Comparison of ENCODE assay signal across 15 cellular contexts in genomic region chr11:134802116-134802515, GRCh38.
DNase-seq lines count a peak whose midpoint lies in the region; TF ChIP-seq lines count a peak whose summit lies in the region.
"Had no signal": no experiment of that assay in that cellular context is flagged by ENCODE, and none has a peak within 500 bp of the region (broad histone marks: within the 10 kb centered on the region; RNA-seq: fewer than 3 reads in every experiment).

No MANE protein-coding gene starts in this region.

- no peak overlapping the region for H2AK5ac ChIP-seq in mesendoderm (ENCODE audit: low read length)

- H4K8ac ChIP-seq in mesendoderm (ENCODE audit: low read depth, low read length), result no peak overlapping the region

- no peak overlapping the region for H3K4me2 ChIP-seq in mesendoderm (ENCODE audit: low read length)

- no peak overlapping the region for H3K27ac ChIP-seq in mesendoderm (ENCODE audit: low read depth, low read length)
- H3K27ac ChIP-seq: esophagus squamous epithelium, parathyroid adenoma had no signal

- H2BK5ac ChIP-seq in mesendoderm (ENCODE audit: low read length), result no peak overlapping the region

- no peaks in the 10 kb centered on the region for H3K9me3 Mint-ChIP-seq in activated naive CD8-positive, alpha-beta T cell treated with anti-CD3 and anti-CD28 coated beads for 36 hours
- H3K9me3 Mint-ChIP-seq: activated B cell treated with CpG ODN at 0.5 μM for 24 hours; activated T-helper 17 cell treated with anti-CD3 and anti-CD28 coated beads, Interleukin-2, amount 50 U/mL, for 72 hours had no signal

- TF ChIP-seq CTCF in lower leg skin (IDR thresholded peaks at IDR 0.05), result no peak

- H3K27me3 Mint-ChIP-seq in activated naive CD8-positive, alpha-beta T cell treated with anti-CD3 and anti-CD28 coated beads for 36 hours, result peaks cover 40% of the 10 kb centered on the region

- TF ChIP-seq POLR2A in lower leg skin (IDR thresholded peaks at IDR 0.05), result no peak

- no peak overlapping the region for H3K27ac Mint-ChIP-seq in activated naive CD8-positive, alpha-beta T cell treated with anti-CD3 and anti-CD28 coated beads for 36 hours
- H3K27ac Mint-ChIP-seq: activated B cell treated with CpG ODN at 0.5 μM for 24 hours; activated T-helper 17 cell treated with anti-CD3 and anti-CD28 coated beads, Interleukin-2, amount 50 U/mL, for 72 hours had no signal

- no peak overlapping the region for H3K18ac ChIP-seq in mesendoderm (ENCODE audit: low read length)

- H3K4ac ChIP-seq in mesendoderm (ENCODE audit: low read depth, low read length), result no peak overlapping the region

- no peaks in the 10 kb centered on the region for H3K79me1 ChIP-seq in mesendoderm (ENCODE audit: low read length)

- no peaks in the 10 kb centered on the region for H3K36me3 Mint-ChIP-seq in activated naive CD8-positive, alpha-beta T cell treated with anti-CD3 and anti-CD28 coated beads for 36 hours

- no peak overlapping the region for H4K5ac ChIP-seq in mesendoderm (ENCODE audit: low read length)

- H3K9ac ChIP-seq in mesendoderm (ENCODE audit: low read length), result no peak overlapping the region
- H3K9ac ChIP-seq: parathyroid adenoma had no signal

- no peak overlapping the region for H3K23ac ChIP-seq in mesendoderm (ENCODE audit: low read length)

- H3K79me2 ChIP-seq in mesendoderm (ENCODE audit: control insufficient read depth, insufficient read depth, low read length), result no peaks in the 10 kb centered on the region
- H3K79me2 ChIP-seq: parathyroid adenoma had no signal

- no peaks in the 10 kb centered on the region for H3K4me1 ChIP-seq in mesendoderm (ENCODE audit: control insufficient read depth, low read depth, low read length)
- H3K4me1 ChIP-seq: BE2C, esophagus squamous epithelium, parathyroid adenoma had no signal

- H3K36me3 ChIP-seq in mesendoderm (ENCODE audit: control insufficient read depth, insufficient read depth, low read length), result no peaks in the 10 kb centered on the region
- H3K36me3 ChIP-seq: BE2C, esophagus squamous epithelium had no signal

- DNase-seq in NCI-H2227 (lab: John Stamatoyannopoulos, UW; ENCODE audit: unreplicated experiment), result peak; percentile 20
- peak; percentile 72 for DNase-seq in ecto neural progenitor cell (ENCODE audit: low spot score)
- DNase-seq in mesendoderm, result peak; percentile 62
- DNase-seq in superior temporal gyrus (ENCODE audit: extremely low spot score), result peak; percentile 15
- DNase-seq in lower leg skin (ENCODE audit: low spot score in 2 of 2), result no peak
- no peak for DNase-seq in H4 (ENCODE audit: low spot score)
- DNase-seq in activated naive CD8-positive, alpha-beta T cell treated with anti-CD3 and anti-CD28 coated beads for 36 hours, result no peak
- DNase-seq: activated B cell treated with CpG ODN at 0.5 μM for 24 hours, BE2C, dorsolateral prefrontal cortex, esophagus squamous epithelium, NCI-H2171 treated with DMSO at 0.1 percent for 48 hours, small intestine had no signal

- H3K27me3 ChIP-seq in mesendoderm (ENCODE audit: insufficient read depth, low read length, poor library complexity), result no peaks in the 10 kb centered on the region

- no CpG with 5 or more reads among the region's 6 CpGs for WGBS in mesendoderm (ENCODE audit: extremely low coverage, insufficient coverage, low lambda C conversion rate)
- 20 to 23% methylated on average over 6 of the region's 6 CpGs for WGBS in lower leg skin, 2 donors

- intact Hi-C loops in lower leg skin (cut with DNase I; ENCODE audit: low total_unique reads), result loop anchor here (5.0 kb wide), 1 partner anchor 625 kb away; no protein-coding TSS in a partner anchor

- H2BK120ac ChIP-seq in mesendoderm (ENCODE audit: low read depth, low read length), result no peak overlapping the region

- H2BK15ac ChIP-seq in mesendoderm (replicated peaks; ENCODE audit: low read depth), result no peak overlapping the region

- H3K4me1 Mint-ChIP-seq in activated naive CD8-positive, alpha-beta T cell treated with anti-CD3 and anti-CD28 coated beads for 36 hours, result no peaks in the 10 kb centered on the region
- H3K4me1 Mint-ChIP-seq: activated B cell treated with CpG ODN at 0.5 μM for 24 hours; activated T-helper 17 cell treated with anti-CD3 and anti-CD28 coated beads, Interleukin-2, amount 50 U/mL, for 72 hours had no signal

- H3K56ac ChIP-seq in mesendoderm (ENCODE audit: low read length), result no peak overlapping the region

- H3K4me3 Mint-ChIP-seq in activated naive CD8-positive, alpha-beta T cell treated with anti-CD3 and anti-CD28 coated beads for 36 hours, result no peak overlapping the region
- H3K4me3 Mint-ChIP-seq: activated B cell treated with CpG ODN at 0.5 μM for 24 hours; activated T-helper 17 cell treated with anti-CD3 and anti-CD28 coated beads, Interleukin-2, amount 50 U/mL, for 72 hours had no signal

- no peak overlapping the region for H3K4me3 ChIP-seq in mesendoderm (ENCODE audit: low read length)
- H3K4me3 ChIP-seq in lower leg skin (ENCODE audit: low read depth, poor library complexity, severe bottlenecking), result no peak overlapping the region
- H3K4me3 ChIP-seq: esophagus squamous epithelium had no signal

Comparison
In these comparisons a context has a peak if more than half of its experiments do, and no peak if none do; other contexts are left out.
1. DNase-seq: peak in NCI-H2227 (single experiment), ecto neural progenitor cell (single experiment), mesendoderm (single experiment) and superior temporal gyrus (single experiment); none in lower leg skin (0 of 2), H4 (single experiment) and activated naive CD8-positive, alpha-beta T cell treated with anti-CD3 and anti-CD28 coated beads for 36 hours (single experiment).